9 cellular contexts compared by ENCODE assay signal in genomic region chr7:45157653-45158401, GRCh38. TPM values are rescaled to one million over a fixed set of nuclear protein-coding genes. Genes with fewer than 3 reads are reported as not detected.
A peak's percentile ranks its signal among the peaks of the same experiment; 100 is the strongest.
DNase-seq lines count a peak whose midpoint lies in the region; ATAC-seq and TF ChIP-seq lines count a peak whose summit lies in the region.
"Had no signal": no experiment of that assay in that cellular context is flagged by ENCODE, and none has a peak within 500 bp of the region (broad histone marks: within the 10 kb centered on the region; RNA-seq: fewer than 3 reads in every experiment).

Gene RAMP3, plus strand, starts transcription at chr7:45157791. Its CDS starts 38 bp downstream, at chr7:45157829.

- in situ Hi-C loops in transverse colon (cut with MboI; ENCODE audit: low pct_ligation_motif_present in 1 of 4, low pct_unique_long_range_greater_than_20kb in 1 of 4, low sequenced_read_pairs in 3 of 4) = loop anchor here (5.0 to 25.0 kb wide), 3 partner anchors 94 to 704 kb away; partner anchors contain the start of gene CCDC201 (in 2 of the 4)

- H3K4me1 ChIP-seq in cardiac muscle cell (ENCODE audit: low read depth) (no peaks in the 10 kb centered on the region), transverse colon (peaks cover 0 to 8% (median 3%) of the 10 kb centered on the region in 4 donors)

- WGBS in transverse colon (ENCODE audit: low coverage in 1 of 2), 2 donors = 33% methylated on average over 24 of the region's 56 CpGs; no CpG with 5 or more reads in 1 of the 2 donors

- TF ChIP-seq EP300 in transverse colon (IDR thresholded peaks at IDR 0.05; ENCODE audit: low read depth) = no peak

- no peak for TF ChIP-seq POLR2A in transverse colon (IDR thresholded peaks at IDR 0.05)

- peaks cover 74% of the 10 kb centered on the region for H3K27me3 Mint-ChIP-seq in nephron (ENCODE audit: low read depth)

- peak; percentile 56 for DNase-seq in activated effector memory CD4-positive, alpha-beta T cell treated with anti-CD3 and anti-CD28 coated beads, Interleukin-2, amount 50 U/mL, for 16 hours
- no peak for DNase-seq in activated effector memory CD4-positive, alpha-beta T cell treated with Interleukin-2 at 50 U/mL for 16 hours
- DNase-seq in cardiac muscle cell (ENCODE audit: low read depth in 1 of 2, low spot score in 1 of 2) = peak in 1 of 2 donors; percentile 13
- DNase-seq in transverse colon = no peak

- no peak for TF ChIP-seq CTCF in cardiac muscle cell (IDR thresholded peaks at IDR 0.05; ENCODE audit: low read depth, low read length)
- TF ChIP-seq CTCF in nephron (IDR thresholded peaks at IDR 0.05; ENCODE audit: unreplicated experiment in 3 of 3) = no peak
- TF ChIP-seq CTCF in transverse colon (IDR thresholded peaks at IDR 0.05) = no peak

- ATAC-seq in HG02588 (IDR thresholded peaks at IDR 0.05; ENCODE audit: unreplicated experiment) (no peak), HG02885 (IDR thresholded peaks at IDR 0.05; ENCODE audit: poor library complexity, unreplicated experiment) (no peak), HG03175 (IDR thresholded peaks at IDR 0.05; ENCODE audit: unreplicated experiment) (no peak)

- peaks cover 63% of the 10 kb centered on the region for H3K27me3 ChIP-seq in cardiac muscle cell
- peaks cover 21% of the 10 kb centered on the region for H3K27me3 ChIP-seq in transverse colon

- H3K27ac ChIP-seq in cardiac muscle cell = no peak within 1 kb of the TSS
- H3K27ac ChIP-seq in transverse colon = peak within 1 kb of the TSS in 2 of 4 donors; percentile 34 to 41

- intact Hi-C loops in transverse colon (cut with DNase I; ENCODE audit: low total_unique reads) = no loop called here

- H3K9me3 ChIP-seq in cardiac muscle cell (ENCODE audit: low read depth) (no peaks in the 10 kb centered on the region), transverse colon (no peaks in the 10 kb centered on the region)

- peak within 1 kb of the TSS in 2 of 3 experiments; percentile 10 to 40 for H3K4me3 Mint-ChIP-seq in nephron

- H3K4me3 ChIP-seq in cardiac muscle cell (peak within 1 kb of the TSS; percentile 15), transverse colon (peak within 1 kb of the TSS in 3 of 4 donors; percentile 6 to 25 (median 22))

- H3K36me3 Mint-ChIP-seq in nephron (ENCODE audit: low read depth) = no peaks in the 10 kb centered on the region

- no peaks in the 10 kb centered on the region for H3K4me1 Mint-ChIP-seq in nephron

- H3K27ac Mint-ChIP-seq in nephron = no peak within 1 kb of the TSS

- no peaks in the 10 kb centered on the region for H3K9me3 Mint-ChIP-seq in nephron

- H3K36me3 ChIP-seq in cardiac muscle cell (no peaks in the 10 kb centered on the region), transverse colon (no peaks in the 10 kb centered on the region)

RNA-seq across cellular contexts. Expression of gene RAMP3, which starts in this region (rescaled TPM):
- total RNA-seq in cardiac muscle cell (not detected in 2 replicates), transverse colon (10 to 100 TPM in 3 of 4 donors, 1 to 10 TPM in 1; 6.4 to 25.1 (median 15.2) TPM)
- polyA plus RNA-seq in cardiac muscle cell = not detected in 2 replicates
- total RNA-seq: kidney epithelial cell had no signal
